ENCODE assay signal across 24 cellular contexts in genomic region chr19:2140193-2140545, GRCh38.
"Had no signal": no experiment of that assay in that cellular context is flagged by ENCODE, and none has a peak within 500 bp of the region (broad histone marks: within the 10 kb centered on the region; RNA-seq: fewer than 3 reads in every experiment).

No MANE protein-coding gene starts in this region.

- ATAC-seq: activated CD8-positive, alpha-beta T cell treated with anti-CD3 and anti-CD28 coated beads, Interleukin-2, amount 10 ng/mL, durations not matched to agents 7 days and 5 days; gastroesophageal sphincter; natural killer cell; stimulated activated naive CD8-positive, alpha-beta T cell treated with anti-CD3 and anti-CD28 coated beads, Interleukin-15, amount 100 ng/mL, for 72 hours had no signal

- H3K4me1 Mint-ChIP-seq: activated CD4-positive, alpha-beta T cell treated with anti-CD3 and anti-CD28 coated beads, Interleukin-2, amount 10 ng/mL, durations not matched to agents 24 days and 14 days had no signal

- H3K36me3 Mint-ChIP-seq: natural killer cell had no signal

- DNase-seq: activated CD4-positive, alpha-beta T cell treated with anti-CD3 and anti-CD28 coated beads, Interleukin-2, amount 10 ng/mL, durations not matched to agents 24 days and 14 days; activated CD8-positive, alpha-beta T cell treated with anti-CD3 and anti-CD28 coated beads, Interleukin-2, amount 10 ng/mL, durations not matched to agents 7 days and 5 days; activated naive CD4-positive, alpha-beta T cell treated with Interleukin-2 at 50 U/mL for 16 hours; activated naive CD8-positive, alpha-beta T cell treated with anti-CD3 and anti-CD28 coated beads, Interleukin-2, amount 10 ng/mL, durations not matched to agents 7 days and 5 days; activated T-cell treated with anti-CD3 and anti-CD28 coated beads, Interleukin-2, amount 50 U/mL, for 24 hours; amygdala; effector CD8-positive, alpha-beta T cell; heart right ventricle; kidney glomerular epithelial cell; natural killer cell; nucleus accumbens; stimulated activated CD4-positive, alpha-beta T cell treated with anti-CD3 and anti-CD28 coated beads, Interleukin-4, amount 100 ng/mL, for 1 hour; stimulated activated naive CD8-positive, alpha-beta T cell treated with anti-CD3 and anti-CD28 coated beads, Interleukin-15, amount 100 ng/mL, for 72 hours; T-helper 9 cell; transverse colon had no signal

- H3K27ac ChIP-seq: cardiac muscle cell, esophagus muscularis mucosa, gastroesophageal sphincter, heart right ventricle, skin epidermis, suprapubic skin, transverse colon, vagina had no signal

- H3K9me3 Mint-ChIP-seq: activated CD4-positive, alpha-beta T cell treated with anti-CD3 and anti-CD28 coated beads, Interleukin-2, amount 10 ng/mL, durations not matched to agents 24 days and 14 days; activated naive CD8-positive, alpha-beta T cell treated with anti-CD3 and anti-CD28 coated beads, Interleukin-2, amount 10 ng/mL, durations not matched to agents 7 days and 5 days; activated T-cell treated with anti-CD3 and anti-CD28 coated beads, Interleukin-2, amount 50 U/mL, for 24 hours; activated T-helper 2 cell treated with anti-CD3 and anti-CD28 coated beads, Interferon-gamma antibody, Interleukin-2, Interleukin-4, amounts not matched to agents 10 μg/mL and 5 μg/mL and 100 μg/mL, durations not matched to agents 14 hours and 24 hours and 36 hours; dendritic cell treated with granulocyte-macrophage colony-stimulating factor and Interleukin-4, amounts not matched to agents 40 ng/mL and 50 ng/mL, for 4 days; memory B cell; natural killer cell; stimulated activated naive CD8-positive, alpha-beta T cell treated with anti-CD3 and anti-CD28 coated beads, Interleukin-15, amount 100 ng/mL, for 72 hours had no signal

- H3K27me3 Mint-ChIP-seq: activated CD4-positive, alpha-beta T cell treated with anti-CD3 and anti-CD28 coated beads, Interleukin-2, amount 10 ng/mL, durations not matched to agents 24 days and 14 days; activated naive CD8-positive, alpha-beta T cell treated with anti-CD3 and anti-CD28 coated beads, Interleukin-2, amount 10 ng/mL, durations not matched to agents 7 days and 5 days; activated T-cell treated with anti-CD3 and anti-CD28 coated beads, Interleukin-2, amount 50 U/mL, for 24 hours; dendritic cell treated with granulocyte-macrophage colony-stimulating factor and Interleukin-4, amounts not matched to agents 40 ng/mL and 50 ng/mL, for 4 days; memory B cell; stimulated activated naive CD8-positive, alpha-beta T cell treated with anti-CD3 and anti-CD28 coated beads, Interleukin-15, amount 100 ng/mL, for 72 hours had no signal

- H3K27me3 ChIP-seq: cardiac muscle cell, esophagus muscularis mucosa, gastroesophageal sphincter, heart right ventricle, suprapubic skin, transverse colon, vagina had no signal

- H3K4me3 ChIP-seq: cardiac muscle cell, esophagus muscularis mucosa, gastroesophageal sphincter, heart right ventricle, skin epidermis, suprapubic skin, transverse colon, vagina had no signal

- H3K4me1 ChIP-seq: transverse colon had no signal

- H3K27ac Mint-ChIP-seq: activated CD4-positive, alpha-beta T cell treated with anti-CD3 and anti-CD28 coated beads, Interleukin-2, amount 10 ng/mL, durations not matched to agents 24 days and 14 days; activated CD8-positive, alpha-beta T cell treated with anti-CD3 and anti-CD28 coated beads, Interleukin-2, amount 10 ng/mL, durations not matched to agents 7 days and 5 days; activated naive CD8-positive, alpha-beta T cell treated with anti-CD3 and anti-CD28 coated beads, Interleukin-2, amount 10 ng/mL, durations not matched to agents 7 days and 5 days; activated T-cell treated with anti-CD3 and anti-CD28 coated beads, Interleukin-2, amount 50 U/mL, for 24 hours; activated T-helper 2 cell treated with anti-CD3 and anti-CD28 coated beads, Interferon-gamma antibody, Interleukin-2, Interleukin-4, amounts not matched to agents 10 μg/mL and 5 μg/mL and 100 μg/mL, durations not matched to agents 14 hours and 24 hours and 36 hours; dendritic cell treated with granulocyte-macrophage colony-stimulating factor and Interleukin-4, amounts not matched to agents 40 ng/mL and 50 ng/mL, for 4 days; memory B cell; natural killer cell; stimulated activated naive CD8-positive, alpha-beta T cell treated with anti-CD3 and anti-CD28 coated beads, Interleukin-15, amount 100 ng/mL, for 72 hours had no signal

- H3K9me3 ChIP-seq: esophagus muscularis mucosa, gastroesophageal sphincter, heart right ventricle, suprapubic skin, transverse colon, vagina had no signal

- H3K4me3 Mint-ChIP-seq: activated CD4-positive, alpha-beta T cell treated with anti-CD3 and anti-CD28 coated beads, Interleukin-2, amount 10 ng/mL, durations not matched to agents 24 days and 14 days; activated CD8-positive, alpha-beta T cell treated with anti-CD3 and anti-CD28 coated beads, Interleukin-2, amount 10 ng/mL, durations not matched to agents 7 days and 5 days; activated naive CD8-positive, alpha-beta T cell treated with anti-CD3 and anti-CD28 coated beads, Interleukin-2, amount 10 ng/mL, durations not matched to agents 7 days and 5 days; activated T-cell treated with anti-CD3 and anti-CD28 coated beads, Interleukin-2, amount 50 U/mL, for 24 hours; dendritic cell treated with granulocyte-macrophage colony-stimulating factor and Interleukin-4, amounts not matched to agents 40 ng/mL and 50 ng/mL, for 4 days; memory B cell; natural killer cell; stimulated activated naive CD8-positive, alpha-beta T cell treated with anti-CD3 and anti-CD28 coated beads, Interleukin-15, amount 100 ng/mL, for 72 hours had no signal
